In the genomic region with DNA sequence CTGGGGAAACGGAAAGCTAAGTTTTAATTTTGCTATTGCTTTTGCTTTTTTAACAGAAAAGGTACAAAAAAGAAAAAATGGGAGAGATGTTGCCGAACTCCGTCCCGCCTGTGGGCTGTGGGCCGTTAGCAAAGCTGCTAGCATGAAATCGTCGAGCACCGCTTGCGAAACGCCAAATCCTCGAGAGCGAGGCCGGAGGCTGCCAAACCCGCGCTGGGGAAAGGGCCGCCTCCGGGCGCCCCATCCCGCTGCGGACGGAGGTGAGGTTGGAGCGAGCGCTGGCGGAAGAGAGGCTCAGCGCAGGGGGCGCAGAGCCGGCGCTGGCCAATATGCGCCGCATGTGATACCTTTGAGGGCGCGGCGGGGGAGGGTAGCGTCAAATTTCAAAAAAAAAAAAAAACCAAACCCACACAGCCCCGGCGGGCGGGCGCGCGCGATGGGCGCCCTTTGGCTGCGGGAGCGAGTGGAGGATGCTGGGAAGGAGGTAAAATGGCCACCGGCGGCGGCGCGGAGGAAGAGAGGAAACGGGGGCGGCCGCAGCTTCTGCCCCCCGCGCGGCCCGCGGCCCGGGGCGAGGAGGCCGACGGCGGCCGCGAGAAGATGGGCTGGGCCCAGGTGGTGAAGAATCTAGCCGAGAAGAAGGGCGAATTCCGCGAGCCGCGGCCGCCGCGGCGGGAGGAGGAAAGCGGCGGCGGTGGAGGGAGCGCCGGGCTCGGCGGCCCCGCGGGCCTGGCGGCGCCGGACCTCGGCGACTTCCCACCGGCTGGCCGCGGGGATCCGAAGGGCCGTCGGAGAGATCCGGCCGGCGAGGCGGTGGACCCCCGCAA, we compare ENCODE assay signal across 1 cellular context.
TF ChIP-seq lines count a peak whose summit lies in the region.

A gene with protein sequence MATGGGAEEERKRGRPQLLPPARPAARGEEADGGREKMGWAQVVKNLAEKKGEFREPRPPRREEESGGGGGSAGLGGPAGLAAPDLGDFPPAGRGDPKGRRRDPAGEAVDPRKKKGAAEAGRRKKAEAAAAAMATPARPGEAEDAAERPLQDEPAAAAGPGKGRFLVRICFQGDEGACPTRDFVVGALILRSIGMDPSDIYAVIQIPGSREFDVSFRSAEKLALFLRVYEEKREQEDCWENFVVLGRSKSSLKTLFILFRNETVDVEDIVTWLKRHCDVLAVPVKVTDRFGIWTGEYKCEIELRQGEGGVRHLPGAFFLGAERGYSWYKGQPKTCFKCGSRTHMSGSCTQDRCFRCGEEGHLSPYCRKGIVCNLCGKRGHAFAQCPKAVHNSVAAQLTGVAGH (plus strand): TSS at position 473 of the 827 bp plus-strand sequence. CDS start 17 bp downstream, at position 490.

TF ChIP-seq in HepG2, 621 proteins besides CTCF, POLR2A, EP300 and RAD21 (continued from another document):
- TF ChIP-seq, protein P1, sequence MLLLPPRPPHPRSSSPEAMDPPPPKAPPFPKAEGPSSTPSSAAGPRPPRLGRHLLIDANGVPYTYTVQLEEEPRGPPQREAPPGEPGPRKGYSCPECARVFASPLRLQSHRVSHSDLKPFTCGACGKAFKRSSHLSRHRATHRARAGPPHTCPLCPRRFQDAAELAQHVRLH (CRISPR knock-in tag; IDR thresholded peaks at IDR 0.05; ENCODE audit: borderline replicate concordance, low read depth), result peak; percentile 99
- TF ChIP-seq NPAS2 (CRISPR knock-in tag; IDR thresholded peaks at IDR 0.05; ENCODE audit: borderline replicate concordance) (no peak), NFIC (IDR thresholded peaks at IDR 0.05; ENCODE audit: low read length) (no peak), TOE1 (CRISPR knock-in tag; IDR thresholded peaks at IDR 0.05) (peak; percentile 87; the same call in 1 of the 2 replicates), ARNT (IDR thresholded peaks at IDR 0.05) (no peak), TMF1 (CRISPR knock-in tag; IDR thresholded peaks at IDR 0.05; ENCODE audit: low read depth) (peak; percentile 95), CREM (IDR thresholded peaks at IDR 0.05) (peak; percentile 75), CREM (CRISPR knock-in tag; IDR thresholded peaks at IDR 0.05) (0 out of 2 replicates have a peak, but pooled peaks have one; percentile 14), SP1 (IDR thresholded peaks at IDR 0.05) (no peak), SP1 (CRISPR knock-in tag; IDR thresholded peaks at IDR 0.05) (peak; percentile 66), MEIS2 (CRISPR knock-in tag; IDR thresholded peaks at IDR 0.05) (peak; percentile 95), KDM5A (IDR thresholded peaks at IDR 0.05; ENCODE audit: borderline replicate concordance, low read length) (peak; percentile 56), ZNF766 (CRISPR knock-in tag; IDR thresholded peaks at IDR 0.05; ENCODE audit: borderline replicate concordance) (peak; percentile 99), RBM39 (IDR thresholded peaks at IDR 0.05; ENCODE audit: low read depth, low read length, poor library complexity, severe bottlenecking) (peak; percentile 96), ASH2L (IDR thresholded peaks at IDR 0.05; ENCODE audit: insufficient read length, low read depth, low read length) (peak; percentile 86), ZNF207 (IDR thresholded peaks at IDR 0.05; ENCODE audit: borderline replicate concordance) (no peak), ZFAT (CRISPR knock-in tag; conservative IDR thresholded peaks at IDR 0.05) (peak; percentile 93)
- TF ChIP-seq, protein P2, sequence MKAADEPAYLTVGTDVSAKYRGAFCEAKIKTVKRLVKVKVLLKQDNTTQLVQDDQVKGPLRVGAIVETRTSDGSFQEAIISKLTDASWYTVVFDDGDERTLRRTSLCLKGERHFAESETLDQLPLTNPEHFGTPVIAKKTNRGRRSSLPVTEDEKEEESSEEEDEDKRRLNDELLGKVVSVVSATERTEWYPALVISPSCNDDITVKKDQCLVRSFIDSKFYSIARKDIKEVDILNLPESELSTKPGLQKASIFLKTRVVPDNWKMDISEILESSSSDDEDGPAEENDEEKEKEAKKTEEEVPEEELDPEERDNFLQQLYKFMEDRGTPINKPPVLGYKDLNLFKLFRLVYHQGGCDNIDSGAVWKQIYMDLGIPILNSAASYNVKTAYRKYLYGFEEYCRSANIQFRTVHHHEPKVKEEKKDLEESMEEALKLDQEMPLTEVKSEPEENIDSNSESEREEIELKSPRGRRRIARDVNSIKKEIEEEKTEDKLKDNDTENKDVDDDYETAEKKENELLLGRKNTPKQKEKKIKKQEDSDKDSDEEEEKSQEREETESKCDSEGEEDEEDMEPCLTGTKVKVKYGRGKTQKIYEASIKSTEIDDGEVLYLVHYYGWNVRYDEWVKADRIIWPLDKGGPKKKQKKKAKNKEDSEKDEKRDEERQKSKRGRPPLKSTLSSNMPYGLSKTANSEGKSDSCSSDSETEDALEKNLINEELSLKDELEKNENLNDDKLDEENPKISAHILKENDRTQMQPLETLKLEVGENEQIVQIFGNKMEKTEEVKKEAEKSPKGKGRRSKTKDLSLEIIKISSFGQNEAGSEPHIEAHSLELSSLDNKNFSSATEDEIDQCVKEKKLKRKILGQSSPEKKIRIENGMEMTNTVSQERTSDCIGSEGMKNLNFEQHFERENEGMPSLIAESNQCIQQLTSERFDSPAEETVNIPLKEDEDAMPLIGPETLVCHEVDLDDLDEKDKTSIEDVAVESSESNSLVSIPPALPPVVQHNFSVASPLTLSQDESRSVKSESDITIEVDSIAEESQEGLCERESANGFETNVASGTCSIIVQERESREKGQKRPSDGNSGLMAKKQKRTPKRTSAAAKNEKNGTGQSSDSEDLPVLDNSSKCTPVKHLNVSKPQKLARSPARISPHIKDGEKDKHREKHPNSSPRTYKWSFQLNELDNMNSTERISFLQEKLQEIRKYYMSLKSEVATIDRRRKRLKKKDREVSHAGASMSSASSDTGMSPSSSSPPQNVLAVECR (CRISPR knock-in tag; IDR thresholded peaks at IDR 0.05; ENCODE audit: borderline replicate concordance), result peak; percentile 90; the same call in 1 of the 2 replicates
- TF ChIP-seq, protein P3, sequence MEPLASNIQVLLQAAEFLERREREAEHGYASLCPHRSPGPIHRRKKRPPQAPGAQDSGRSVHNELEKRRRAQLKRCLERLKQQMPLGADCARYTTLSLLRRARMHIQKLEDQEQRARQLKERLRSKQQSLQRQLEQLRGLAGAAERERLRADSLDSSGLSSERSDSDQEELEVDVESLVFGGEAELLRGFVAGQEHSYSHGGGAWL (CRISPR knock-in tag; IDR thresholded peaks at IDR 0.05), result peak; percentile 99
- TF ChIP-seq, protein P4, sequence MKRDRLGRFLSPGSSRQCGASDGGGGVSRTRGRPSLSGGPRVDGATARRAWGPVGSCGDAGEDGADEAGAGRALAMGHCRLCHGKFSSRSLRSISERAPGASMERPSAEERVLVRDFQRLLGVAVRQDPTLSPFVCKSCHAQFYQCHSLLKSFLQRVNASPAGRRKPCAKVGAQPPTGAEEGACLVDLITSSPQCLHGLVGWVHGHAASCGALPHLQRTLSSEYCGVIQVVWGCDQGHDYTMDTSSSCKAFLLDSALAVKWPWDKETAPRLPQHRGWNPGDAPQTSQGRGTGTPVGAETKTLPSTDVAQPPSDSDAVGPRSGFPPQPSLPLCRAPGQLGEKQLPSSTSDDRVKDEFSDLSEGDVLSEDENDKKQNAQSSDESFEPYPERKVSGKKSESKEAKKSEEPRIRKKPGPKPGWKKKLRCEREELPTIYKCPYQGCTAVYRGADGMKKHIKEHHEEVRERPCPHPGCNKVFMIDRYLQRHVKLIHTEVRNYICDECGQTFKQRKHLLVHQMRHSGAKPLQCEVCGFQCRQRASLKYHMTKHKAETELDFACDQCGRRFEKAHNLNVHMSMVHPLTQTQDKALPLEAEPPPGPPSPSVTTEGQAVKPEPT (CRISPR knock-in tag; IDR thresholded peaks at IDR 0.05; ENCODE audit: low read depth), result peak; percentile 94
